In genomic region chr3:82342521-82342920, GRCh38 we compare ENCODE assay signal across 16 cellular contexts.
DNase-seq lines count a peak whose midpoint lies in the region; ATAC-seq and TF ChIP-seq lines count a peak whose summit lies in the region.
"Had no signal": no experiment of that assay in that cellular context is flagged by ENCODE, and none has a peak within 500 bp of the region (broad histone marks: within the 10 kb centered on the region; RNA-seq: fewer than 3 reads in every experiment).

No MANE protein-coding gene starts in this region.

- ATAC-seq in SK-N-SH treated with all-trans-retinoic acid at 6 μM for 48 hours, result no peak
- ATAC-seq in stimulated activated naive CD8-positive, alpha-beta T cell treated with anti-CD3 and anti-CD28 coated beads, Interleukin-15, amount 100 ng/mL, for 72 hours, result no peak
- ATAC-seq: GM23338, HepG2 had no signal

- TF ChIP-seq CTCF in SK-N-SH (IDR thresholded peaks at IDR 0.05), result no peak
- no peak for TF ChIP-seq CTCF in OCI-LY3 (IDR thresholded peaks at IDR 0.05; ENCODE audit: low read depth, low read length)
- no peak for TF ChIP-seq CTCF in brain microvascular endothelial cell (IDR thresholded peaks at IDR 0.05; ENCODE audit: low read depth, low read length, missing control alignments)

- H3K9ac ChIP-seq in SK-N-SH (no peak overlapping the region), OCI-LY3 (ENCODE audit: low read length) (no peak overlapping the region)
- H3K9ac ChIP-seq: BLaER1 had no signal

- H3K36me3 ChIP-seq in SK-N-SH (replicated peaks in 1 of 2; ENCODE audit: control insufficient read depth in 1 of 2, insufficient read depth in 2 of 2, low read length in 1 of 2) (no peaks in the 10 kb centered on the region), OCI-LY3 (replicated peaks; ENCODE audit: low read depth, low read length) (no peaks in the 10 kb centered on the region), brain microvascular endothelial cell (replicated peaks) (no peaks in the 10 kb centered on the region)
- H3K36me3 ChIP-seq: BLaER1 had no signal

- no peaks in the 10 kb centered on the region for H3K9me2 ChIP-seq in SK-N-SH

- no peak overlapping the region for H3K4me3 Mint-ChIP-seq in stimulated activated naive CD8-positive, alpha-beta T cell treated with anti-CD3 and anti-CD28 coated beads, Interleukin-15, amount 100 ng/mL, for 72 hours
- H3K4me3 Mint-ChIP-seq: GM23338 had no signal

- H3K4me1 ChIP-seq in SK-N-SH (ENCODE audit: control insufficient read depth in 1 of 2, insufficient read depth in 2 of 2, low read depth in 1 of 2, low read length in 1 of 2), result no peaks in the 10 kb centered on the region
- no peaks in the 10 kb centered on the region for H3K4me1 ChIP-seq in OCI-LY3 (ENCODE audit: low read length)
- H3K4me1 ChIP-seq: BLaER1, Caco-2 had no signal

- H3K4me3 ChIP-seq in SK-N-SH (ENCODE audit: low read depth in 2 of 2, low read length in 1 of 2) (peak overlapping the region in 1 of 2 experiments; percentile 24; a peak in 2 of 4 replicates), OCI-LY3 (ENCODE audit: low read length) (peak overlapping the region; percentile 5; the same call in 1 of the 2 replicates), brain microvascular endothelial cell (ENCODE audit: low read depth, low read length) (no peak overlapping the region)
- H3K4me3 ChIP-seq: BLaER1, GM23338 had no signal

- TF ChIP-seq RAD21 in SK-N-SH (IDR thresholded peaks at IDR 0.05; ENCODE audit: low read length), result no peak

- H3K27me3 ChIP-seq in SK-N-SH (ENCODE audit: insufficient read depth) (no peaks in the 10 kb centered on the region), OCI-LY3 (ENCODE audit: low read depth, low read length) (no peaks in the 10 kb centered on the region), brain microvascular endothelial cell (replicated peaks) (no peaks in the 10 kb centered on the region)
- H3K27me3 ChIP-seq: BLaER1 had no signal

- no peaks in the 10 kb centered on the region for H3K9me3 ChIP-seq in SK-N-SH
- no peaks in the 10 kb centered on the region for H3K9me3 ChIP-seq in OCI-LY3 (ENCODE audit: insufficient read depth, low read length)
- H3K9me3 ChIP-seq: BLaER1, Caco-2 had no signal

- H3K79me2 ChIP-seq in SK-N-SH (ENCODE audit: insufficient read depth) (no peaks in the 10 kb centered on the region), OCI-LY3 (ENCODE audit: low read length) (no peaks in the 10 kb centered on the region)

- no peak overlapping the region for H2AFZ ChIP-seq in SK-N-SH (ENCODE audit: low read depth)
- peak overlapping the region; percentile 12 for H2AFZ ChIP-seq in OCI-LY3 (ENCODE audit: low read depth, low read length)
- H2AFZ ChIP-seq: GM23338 had no signal

- DNase-seq in SK-N-SH (no peak), brain microvascular endothelial cell (peak; percentile 0), NCI-H748 treated with DMSO at 0.1 percent for 48 hours (lab: John Stamatoyannopoulos, UW) (no peak), SIG-M5 treated with dmso at 0.1 percent for 504 hours (lab: John Stamatoyannopoulos, UW; ENCODE audit: unreplicated experiment) (no peak)
- no peak for DNase-seq in stimulated activated naive CD8-positive, alpha-beta T cell treated with anti-CD3 and anti-CD28 coated beads, Interleukin-15, amount 100 ng/mL, for 72 hours
- DNase-seq: AML-193; Caco-2; CD8-positive, alpha-beta memory T cell; DMS53; H7 had no signal

- H3K27me3 Mint-ChIP-seq in stimulated activated naive CD8-positive, alpha-beta T cell treated with anti-CD3 and anti-CD28 coated beads, Interleukin-15, amount 100 ng/mL, for 72 hours, result no peaks in the 10 kb centered on the region
- H3K27me3 Mint-ChIP-seq: CD8-positive, alpha-beta memory T cell had no signal

- H3K27ac ChIP-seq in SK-N-SH (ENCODE audit: low read depth in 2 of 2, low read length in 1 of 2) (no peak overlapping the region), OCI-LY3 (ENCODE audit: low read length) (no peak overlapping the region), brain microvascular endothelial cell (no peak overlapping the region)
- H3K27ac ChIP-seq: 22Rv1, BLaER1 had no signal

- TF ChIP-seq EP300 in SK-N-SH (IDR thresholded peaks at IDR 0.05; ENCODE audit: borderline replicate concordance in 1 of 2, low read depth in 1 of 2, low read length in 1 of 2), result no peak

- H3K9me3 Mint-ChIP-seq in stimulated activated naive CD8-positive, alpha-beta T cell treated with anti-CD3 and anti-CD28 coated beads, Interleukin-15, amount 100 ng/mL, for 72 hours, result peaks cover 0 to 5% of the 10 kb centered on the region in 2 donors
- H3K9me3 Mint-ChIP-seq: GM23338 had no signal

- CTCF ChIA-PET in SK-N-SH (lab: Yijun Ruan, JAX), result interaction anchor here (1.7 kb wide), 1 partner anchor 13 kb away, joined by 7 read pairs; no protein-coding TSS in a partner anchor

- H3K4me2 ChIP-seq in SK-N-SH (peak overlapping the region; percentile 4; the same call in 1 of the 2 replicates), OCI-LY3 (ENCODE audit: low read length) (peak overlapping the region; percentile 23)
- H3K4me2 ChIP-seq: BLaER1, GM23338 had no signal

- WGBS in SK-N-SH (ENCODE audit: low lambda C conversion rate), result 32% methylated on average over 3 of the region's 3 CpGs

- no peaks in the 10 kb centered on the region for H3K4me1 Mint-ChIP-seq in stimulated activated naive CD8-positive, alpha-beta T cell treated with anti-CD3 and anti-CD28 coated beads, Interleukin-15, amount 100 ng/mL, for 72 hours
- H3K4me1 Mint-ChIP-seq: CD8-positive, alpha-beta memory T cell had no signal

- POLR2A ChIA-PET in SK-N-SH (lab: Yijun Ruan, JAX), result no interaction called here

- H4K20me1 ChIP-seq in SK-N-SH (ENCODE audit: insufficient read depth) (no peaks in the 10 kb centered on the region), OCI-LY3 (ENCODE audit: insufficient read depth, low read length) (no peaks in the 10 kb centered on the region)
- H4K20me1 ChIP-seq: BLaER1 had no signal

- in situ Hi-C loops in brain microvascular endothelial cell (cut with HindIII; ENCODE audit: low pct_ligation_motif_present, low sequenced_read_pairs), result no loop called here

- no peaks in the 10 kb centered on the region for H3F3A ChIP-seq in SK-N-SH (replicated peaks; ENCODE audit: insufficient read depth)

- H3K27ac Mint-ChIP-seq in stimulated activated naive CD8-positive, alpha-beta T cell treated with anti-CD3 and anti-CD28 coated beads, Interleukin-15, amount 100 ng/mL, for 72 hours, result no peak overlapping the region
- H3K27ac Mint-ChIP-seq: CD8-positive, alpha-beta memory T cell; GM23338 had no signal

TF ChIP-seq in SK-N-SH, 30 proteins besides CTCF, POLR2A, EP300 and RAD21:
- TF ChIP-seq NRF1 (IDR thresholded peaks at IDR 0.05; ENCODE audit: low read depth, low read length) (no peak), MEF2A (IDR thresholded peaks at IDR 0.05; ENCODE audit: borderline replicate concordance, low read depth) (no peak), FOXJ3 (CRISPR knock-in tag; IDR thresholded peaks at IDR 0.05) (no peak), FOSL2 (IDR thresholded peaks at IDR 0.05; ENCODE audit: borderline replicate concordance, low read depth) (no peak), TEAD4 (IDR thresholded peaks at IDR 0.05; ENCODE audit: borderline replicate concordance, insufficient read depth) (no peak)

TF ChIP-seq in SK-N-SH treated with all-trans-retinoic acid at 6 μM for 48 hours, 23 proteins besides CTCF, POLR2A, EP300 and RAD21:
- no peak for TF ChIP-seq ZNF8 (CRISPR knock-in tag; IDR thresholded peaks at IDR 0.05)
- TF ChIP-seq ZFP30 (CRISPR knock-in tag; IDR thresholded peaks at IDR 0.05), result no peak
- TF ChIP-seq PPARA (CRISPR knock-in tag; IDR thresholded peaks at IDR 0.05; ENCODE audit: borderline replicate concordance), result no peak
- TF ChIP-seq ZNF70 (CRISPR knock-in tag; IDR thresholded peaks at IDR 0.05), result no peak
- TF ChIP-seq TSHZ2 (CRISPR knock-in tag; IDR thresholded peaks at IDR 0.05), result no peak
- TF ChIP-seq GLIS3 (CRISPR knock-in tag; IDR thresholded peaks at IDR 0.05), result no peak
TF ChIP-seq in SK-N-SH treated with all-trans-retinoic acid at 6 μM for 48 hours: peak in this region for 0.
